In the genomic region with DNA sequence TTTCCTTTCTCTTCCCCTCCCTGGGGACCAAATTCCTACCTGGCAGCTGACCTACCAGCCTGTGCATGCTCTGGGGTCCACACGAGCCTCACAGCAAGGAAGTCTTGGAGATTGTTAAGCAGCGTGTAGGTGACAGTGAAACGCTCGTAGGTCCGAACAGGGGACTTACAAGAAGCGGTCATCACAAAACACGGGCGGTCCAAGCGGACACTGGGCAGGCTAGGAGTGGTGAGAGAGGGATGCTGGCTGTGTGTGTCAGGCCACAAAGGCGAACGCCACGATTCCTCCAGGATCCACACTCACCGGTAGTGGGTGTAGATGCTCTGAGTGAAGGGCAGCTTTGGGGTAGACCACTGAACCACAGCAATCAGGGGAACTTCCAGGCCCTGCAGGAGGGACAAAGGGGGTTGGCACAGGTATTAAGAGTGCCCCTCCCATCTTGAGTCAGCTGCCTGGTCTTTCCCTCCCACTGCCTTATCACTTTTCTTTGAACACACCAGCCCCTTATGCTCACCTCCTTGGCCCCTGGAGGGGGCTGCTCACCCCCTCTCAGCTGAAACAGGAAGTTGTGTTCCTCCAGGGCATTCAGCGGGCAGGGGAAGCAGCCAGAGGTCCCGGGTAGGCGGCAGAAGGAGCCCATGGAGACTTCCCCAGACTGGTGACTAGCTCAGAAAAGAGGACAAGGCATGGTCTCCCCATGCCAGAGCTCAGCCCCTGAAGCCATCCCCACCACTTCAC, we compare ENCODE assay signal across 7 cellular contexts. TPM values are rescaled to one million over a fixed set of nuclear protein-coding genes. Genes with fewer than 3 reads are reported as not detected.
DNase-seq lines count a peak whose midpoint lies in the region; ATAC-seq and TF ChIP-seq lines count a peak whose summit lies in the region.

No MANE protein-coding gene starts in this region.

- DNase-seq in GM13976 (ENCODE audit: low spot score): peak; percentile 47
- peak; percentile 65 for DNase-seq in osteoblast (ENCODE audit: insufficient read length, low spot score, missing footprints)
- no peak for DNase-seq in DMS 273 treated with DMSO at 0.1 percent for 48 hours (lab: John Stamatoyannopoulos, UW)

- no peaks in the 10 kb centered on the region for H3K27me3 ChIP-seq in OCI-LY1 (ENCODE audit: insufficient read depth, low read length)
- H3K27me3 ChIP-seq in osteoblast (ENCODE audit: insufficient read depth, low read length): no peaks in the 10 kb centered on the region

- no peaks in the 10 kb centered on the region for H3K9me3 Mint-ChIP-seq in dendritic cell treated with granulocyte-macrophage colony-stimulating factor and Interleukin-4, amounts not matched to agents 40 ng/mL and 50 ng/mL, for 4 days

- H3K9me3 ChIP-seq in OCI-LY1 (ENCODE audit: low read length) (no peaks in the 10 kb centered on the region), osteoblast (ENCODE audit: low read depth, low read length) (no peaks in the 10 kb centered on the region)

- ATAC-seq in HG03354 (IDR thresholded peaks at IDR 0.05; ENCODE audit: poor library complexity, severe bottlenecking, unreplicated experiment) (no peak), HG02973 (IDR thresholded peaks at IDR 0.05; ENCODE audit: unreplicated experiment) (no peak)

- no peaks in the 10 kb centered on the region for H3K9me2 ChIP-seq in OCI-LY1 (ENCODE audit: low read depth, low read length)

- intact Hi-C loops in dendritic cell treated with granulocyte-macrophage colony-stimulating factor and Interleukin-4, amounts not matched to agents 40 ng/mL and 50 ng/mL, for 4 days (cut with micrococcal nuclease): no loop called here

- peaks cover 71% of the 10 kb centered on the region for H3K4me1 Mint-ChIP-seq in dendritic cell treated with granulocyte-macrophage colony-stimulating factor and Interleukin-4, amounts not matched to agents 40 ng/mL and 50 ng/mL, for 4 days (ENCODE audit: low read depth)

- TF ChIP-seq CTCF in GM13976 (IDR thresholded peaks at IDR 0.05; ENCODE audit: borderline replicate concordance, control extremely low read depth, extremely low read depth, insufficient read depth, missing control alignments): no peak
- no peak for TF ChIP-seq CTCF in OCI-LY1 (IDR thresholded peaks at IDR 0.05; ENCODE audit: low read length)
- TF ChIP-seq CTCF in osteoblast (IDR thresholded peaks at IDR 0.05; ENCODE audit: extremely low read depth, low read depth, low read length): no peak

- peak overlapping the region; percentile 86; the same call in 1 of the 2 replicates for H3K9ac ChIP-seq in OCI-LY1 (ENCODE audit: low read length)

- peaks cover 64% of the 10 kb centered on the region for H3K36me3 Mint-ChIP-seq in dendritic cell treated with granulocyte-macrophage colony-stimulating factor and Interleukin-4, amounts not matched to agents 40 ng/mL and 50 ng/mL, for 4 days (ENCODE audit: low read depth)

- peak overlapping the region; percentile 88 for H3K27ac Mint-ChIP-seq in dendritic cell treated with granulocyte-macrophage colony-stimulating factor and Interleukin-4, amounts not matched to agents 40 ng/mL and 50 ng/mL, for 4 days

- H3F3A ChIP-seq in OCI-LY1 (ENCODE audit: insufficient read depth, low read length): no peaks in the 10 kb centered on the region

- H3K79me2 ChIP-seq in OCI-LY1 (ENCODE audit: insufficient read depth, low read length) (no peaks in the 10 kb centered on the region), osteoblast (ENCODE audit: insufficient read depth, low read length) (peaks cover 46% of the 10 kb centered on the region)

- peak overlapping the region; percentile 76 for H3K4me3 Mint-ChIP-seq in dendritic cell treated with granulocyte-macrophage colony-stimulating factor and Interleukin-4, amounts not matched to agents 40 ng/mL and 50 ng/mL, for 4 days

- H3K4me3 ChIP-seq in OCI-LY1 (ENCODE audit: low read depth, low read length, poor library complexity, severe bottlenecking) (peak overlapping the region; percentile 83), osteoblast (ENCODE audit: insufficient read depth, low read length) (no peak overlapping the region)

- H3K27ac ChIP-seq in OCI-LY1 (ENCODE audit: low read depth, low read length, poor library complexity, severe bottlenecking) (peak overlapping the region; percentile 65), osteoblast (ENCODE audit: low read depth, low read length) (no peak overlapping the region)

- H4K20me1 ChIP-seq in OCI-LY1 (ENCODE audit: insufficient read depth, low read length): no peaks in the 10 kb centered on the region
- peaks cover 28% of the 10 kb centered on the region for H4K20me1 ChIP-seq in osteoblast (ENCODE audit: insufficient read depth, low read length)

- H3K4me1 ChIP-seq in OCI-LY1 (ENCODE audit: insufficient read depth, low read length, severe bottlenecking) (peaks cover 68% of the 10 kb centered on the region), osteoblast (ENCODE audit: insufficient read depth, low read length) (peaks cover 17% of the 10 kb centered on the region)

- H2AFZ ChIP-seq in OCI-LY1 (ENCODE audit: low read length) (no peak overlapping the region), osteoblast (ENCODE audit: low read length) (no peak overlapping the region)

- peaks cover 5% of the 10 kb centered on the region for H3K27me3 Mint-ChIP-seq in dendritic cell treated with granulocyte-macrophage colony-stimulating factor and Interleukin-4, amounts not matched to agents 40 ng/mL and 50 ng/mL, for 4 days

- H3K36me3 ChIP-seq in OCI-LY1 (ENCODE audit: insufficient read depth, low read length) (peaks cover 54% of the 10 kb centered on the region), osteoblast (ENCODE audit: insufficient read depth, low read length) (peaks cover 37% of the 10 kb centered on the region)

- H3K4me2 ChIP-seq in OCI-LY1 (ENCODE audit: low read length) (peak overlapping the region; percentile 96), osteoblast (ENCODE audit: insufficient read depth, low read length) (peak overlapping the region; percentile 77)

- in situ Hi-C loops in GM13976 (cut with MboI; ENCODE audit: low sequenced_read_pairs, unreplicated experiment): no loop called here

RNA-seq across cellular contexts. Expression of a gene that starts 2.0 kb away (rescaled TPM):
- 7.1 and 8.0 TPM in 2 replicates for total RNA-seq in osteoblast

RNA-seq across cellular contexts. Expression of a gene that starts 7.8 kb away (rescaled TPM):
- 63.7 and 70.7 TPM in 2 replicates for total RNA-seq in osteoblast

RNA-seq across cellular contexts. Expression of a gene that starts 11.9 kb away (rescaled TPM):
- 1.1 and 2.7 TPM in 2 replicates for total RNA-seq in osteoblast

RNA-seq across cellular contexts. Expression of a gene that starts 20.7 kb away (rescaled TPM):
- 1.4 and 1.8 TPM in 2 replicates for total RNA-seq in osteoblast

RNA-seq across cellular contexts. Expression of a gene that starts 21.2 kb away (rescaled TPM):
- 0.59 and 1.4 TPM in 2 replicates for total RNA-seq in osteoblast
